Comparison of ENCODE assay signal across 14 cellular contexts in genomic region chr19:12689581-12690216, GRCh38. TPM values are rescaled to one million over a fixed set of nuclear protein-coding genes. Genes with fewer than 3 reads are reported as not detected.
"Had no signal": no experiment of that assay in that cellular context is flagged by ENCODE, and none has a peak within 500 bp of the region (broad histone marks: within the 10 kb centered on the region; RNA-seq: fewer than 3 reads in every experiment).

No MANE protein-coding gene starts in this region.

- H3K79me2 ChIP-seq: hepatocyte had no signal

- H3K9me3 ChIP-seq: left lung, psoas muscle, right lobe of liver had no signal

- H3K4me3 ChIP-seq: hepatocyte, left lung, psoas muscle, right lobe of liver had no signal

- H3K27me3 ChIP-seq: hepatocyte, left lung, right lobe of liver had no signal

- H3K4me1 ChIP-seq: psoas muscle, right lobe of liver had no signal

- H3K36me3 ChIP-seq: right lobe of liver had no signal

- ATAC-seq: activated CD4-positive, CD25-positive, alpha-beta regulatory T cell treated with anti-CD3 and anti-CD28 coated beads, Interleukin-2, amount 50 U/mL, for 24 hours; activated T-helper 17 cell treated with anti-CD3 and anti-CD28 coated beads, Interleukin-2, amount 50 U/mL, for 72 hours; left lung; psoas muscle had no signal

- H3K4me2 ChIP-seq: hepatocyte had no signal

- DNase-seq: activated naive CD4-positive, alpha-beta T cell treated with Interleukin-2 at 50 U/mL for 16 hours; activated T-cell treated with anti-CD3 and anti-CD28 coated beads for 4 hours; nephron progenitor cell; psoas muscle; right lobe of liver; SW 1271 had no signal

- H3K27ac ChIP-seq: hepatocyte, left lung, psoas muscle, right lobe of liver had no signal

- H2AFZ ChIP-seq: hepatocyte had no signal

RNA-seq across cellular contexts. Expression of gene GNG14, which starts 1.9 kb away (rescaled TPM):
- total RNA-seq: activated T-helper 17 cell treated with anti-CD3 and anti-CD28 coated beads, Interleukin-2, amount 50 U/mL, for 72 hours; hepatocyte; kidney; left lung; osteocyte; psoas muscle; right lobe of liver; T-helper 2 cell treated with Interferon-gamma antibody and Interleukin-4, amounts not matched to agents 100 ng/mL and 5 ng/mL, for 36 hours had no signal
- polyA plus RNA-seq: esophagus, hepatocyte, psoas muscle had no signal
